In the genomic region with DNA sequence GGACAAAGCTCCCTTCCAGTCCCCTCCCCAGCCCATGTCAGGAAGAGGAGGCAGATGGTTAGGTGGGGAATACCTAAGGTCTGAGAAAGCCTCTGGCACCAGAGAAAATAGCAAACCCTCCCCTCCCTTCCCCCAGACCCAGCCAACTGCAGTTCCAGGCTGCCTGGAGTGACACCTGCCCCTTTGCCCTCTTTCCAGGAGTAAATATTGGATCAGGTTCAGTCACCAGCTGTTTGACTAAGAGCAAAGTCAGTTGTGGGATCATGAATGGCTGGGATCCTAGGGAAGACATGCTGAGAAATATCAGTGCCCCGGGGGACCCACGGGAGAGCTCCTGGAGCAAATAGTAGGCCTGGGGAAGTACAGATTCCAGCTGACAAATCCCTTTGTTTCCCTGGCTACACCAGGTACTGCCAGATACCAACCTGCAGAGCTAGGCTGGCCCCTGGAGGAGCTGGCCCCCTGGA, we compare ENCODE assay signal across 1 cellular context.
A peak's percentile ranks its signal among the peaks of the same experiment; 100 is the strongest.
TF ChIP-seq lines count a peak whose summit lies in the region.

No MANE protein-coding gene starts in this region.

TF ChIP-seq in HepG2, 621 proteins besides CTCF, POLR2A, EP300 and RAD21 (continued from another document and continues in another):
- TF ChIP-seq REST (IDR thresholded peaks at IDR 0.05; ENCODE audit: borderline replicate concordance in 1 of 2, low read depth in 1 of 2, low read length in 2 of 2) (peak in 1 of 2 experiments; percentile 62; a peak in 1 of 4 replicates), ZNF10 (CRISPR knock-in tag; IDR thresholded peaks at IDR 0.05; ENCODE audit: borderline replicate concordance, low read depth) (no peak), SNAPC5 (CRISPR knock-in tag; IDR thresholded peaks at IDR 0.05; ENCODE audit: borderline replicate concordance) (no peak), ZNF232 (CRISPR knock-in tag; IDR thresholded peaks at IDR 0.05; ENCODE audit: borderline replicate concordance) (no peak), KDM5A (IDR thresholded peaks at IDR 0.05; ENCODE audit: borderline replicate concordance, low read length) (no peak), ETV5 (CRISPR knock-in tag; IDR thresholded peaks at IDR 0.05; ENCODE audit: borderline replicate concordance) (peak; percentile 35; the same call in 1 of the 2 replicates), ZNF747 (CRISPR knock-in tag; IDR thresholded peaks at IDR 0.05; ENCODE audit: borderline replicate concordance) (no peak), PATZ1 (CRISPR knock-in tag; IDR thresholded peaks at IDR 0.05) (peak; percentile 77), ARHGAP35 (CRISPR knock-in tag; IDR thresholded peaks at IDR 0.05; ENCODE audit: borderline replicate concordance) (0 out of 2 replicates have a peak, but pooled peaks have one; percentile 19), ZNF446 (CRISPR knock-in tag; IDR thresholded peaks at IDR 0.05) (no peak), GZF1 (CRISPR knock-in tag; IDR thresholded peaks at IDR 0.05) (no peak), PAX8 (CRISPR knock-in tag; IDR thresholded peaks at IDR 0.05; ENCODE audit: borderline replicate concordance) (no peak), ZNF124 (CRISPR knock-in tag; IDR thresholded peaks at IDR 0.05) (no peak), KDM5B (CRISPR knock-in tag; IDR thresholded peaks at IDR 0.05; ENCODE audit: borderline replicate concordance) (no peak), HOXA7 (CRISPR knock-in tag; IDR thresholded peaks at IDR 0.05) (no peak), TBX3 (IDR thresholded peaks at IDR 0.05; ENCODE audit: borderline replicate concordance) (peak; percentile 58; the same call in 1 of the 2 replicates), ZBED4 (CRISPR knock-in tag; IDR thresholded peaks at IDR 0.05; ENCODE audit: borderline replicate concordance) (no peak), SNAI1 (CRISPR knock-in tag; IDR thresholded peaks at IDR 0.05; ENCODE audit: borderline replicate concordance) (no peak), ZNF563 (CRISPR knock-in tag; IDR thresholded peaks at IDR 0.05) (peak; percentile 80; the same call in 1 of the 2 replicates), ZSCAN30 (CRISPR knock-in tag; IDR thresholded peaks at IDR 0.05) (no peak), ZNF816 (CRISPR knock-in tag; IDR thresholded peaks at IDR 0.05; ENCODE audit: borderline replicate concordance) (no peak), ZFY (CRISPR knock-in tag; IDR thresholded peaks at IDR 0.05) (no peak), ZNF292 (CRISPR knock-in tag; IDR thresholded peaks at IDR 0.05; ENCODE audit: borderline replicate concordance, low read depth) (peak; percentile 85; the same call in 1 of the 2 replicates), KDM4B (CRISPR knock-in tag; IDR thresholded peaks at IDR 0.05) (no peak), ATF2 (CRISPR knock-in tag; IDR thresholded peaks at IDR 0.05) (no peak; the same call in 1 of the 2 replicates), SP5 (CRISPR knock-in tag; IDR thresholded peaks at IDR 0.05; ENCODE audit: borderline replicate concordance, low read depth) (peak; percentile 70), ZNF777 (CRISPR knock-in tag; IDR thresholded peaks at IDR 0.05) (no peak), ZNF891 (CRISPR knock-in tag; IDR thresholded peaks at IDR 0.05) (no peak), ZNF580 (CRISPR knock-in tag; IDR thresholded peaks at IDR 0.05; ENCODE audit: borderline replicate concordance, low read depth) (no peak)
- TF ChIP-seq, protein P1, sequence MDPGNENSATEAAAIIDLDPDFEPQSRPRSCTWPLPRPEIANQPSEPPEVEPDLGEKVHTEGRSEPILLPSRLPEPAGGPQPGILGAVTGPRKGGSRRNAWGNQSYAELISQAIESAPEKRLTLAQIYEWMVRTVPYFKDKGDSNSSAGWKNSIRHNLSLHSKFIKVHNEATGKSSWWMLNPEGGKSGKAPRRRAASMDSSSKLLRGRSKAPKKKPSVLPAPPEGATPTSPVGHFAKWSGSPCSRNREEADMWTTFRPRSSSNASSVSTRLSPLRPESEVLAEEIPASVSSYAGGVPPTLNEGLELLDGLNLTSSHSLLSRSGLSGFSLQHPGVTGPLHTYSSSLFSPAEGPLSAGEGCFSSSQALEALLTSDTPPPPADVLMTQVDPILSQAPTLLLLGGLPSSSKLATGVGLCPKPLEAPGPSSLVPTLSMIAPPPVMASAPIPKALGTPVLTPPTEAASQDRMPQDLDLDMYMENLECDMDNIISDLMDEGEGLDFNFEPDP (CRISPR knock-in tag; conservative IDR thresholded peaks at IDR 0.05) = no peak
- TF ChIP-seq, protein P2, sequence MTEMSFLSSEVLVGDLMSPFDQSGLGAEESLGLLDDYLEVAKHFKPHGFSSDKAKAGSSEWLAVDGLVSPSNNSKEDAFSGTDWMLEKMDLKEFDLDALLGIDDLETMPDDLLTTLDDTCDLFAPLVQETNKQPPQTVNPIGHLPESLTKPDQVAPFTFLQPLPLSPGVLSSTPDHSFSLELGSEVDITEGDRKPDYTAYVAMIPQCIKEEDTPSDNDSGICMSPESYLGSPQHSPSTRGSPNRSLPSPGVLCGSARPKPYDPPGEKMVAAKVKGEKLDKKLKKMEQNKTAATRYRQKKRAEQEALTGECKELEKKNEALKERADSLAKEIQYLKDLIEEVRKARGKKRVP (CRISPR knock-in tag; IDR thresholded peaks at IDR 0.05) = no peak
- TF ChIP-seq, protein P3, sequence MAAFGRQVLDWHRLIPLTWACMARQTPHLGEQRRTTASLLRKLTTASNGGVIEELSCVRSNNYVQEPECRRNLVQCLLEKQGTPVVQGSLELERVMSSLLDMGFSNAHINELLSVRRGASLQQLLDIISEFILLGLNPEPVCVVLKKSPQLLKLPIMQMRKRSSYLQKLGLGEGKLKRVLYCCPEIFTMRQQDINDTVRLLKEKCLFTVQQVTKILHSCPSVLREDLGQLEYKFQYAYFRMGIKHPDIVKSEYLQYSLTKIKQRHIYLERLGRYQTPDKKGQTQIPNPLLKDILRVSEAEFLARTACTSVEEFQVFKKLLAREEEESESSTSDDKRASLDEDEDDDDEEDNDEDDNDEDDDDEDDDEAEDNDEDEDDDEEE (CRISPR knock-in tag; IDR thresholded peaks at IDR 0.05) = peak; percentile 73; the same call in 1 of the 2 replicates
- TF ChIP-seq, protein P4, sequence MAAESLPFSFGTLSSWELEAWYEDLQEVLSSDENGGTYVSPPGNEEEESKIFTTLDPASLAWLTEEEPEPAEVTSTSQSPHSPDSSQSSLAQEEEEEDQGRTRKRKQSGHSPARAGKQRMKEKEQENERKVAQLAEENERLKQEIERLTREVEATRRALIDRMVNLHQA (CRISPR knock-in tag; IDR thresholded peaks at IDR 0.05) = no peak
- TF ChIP-seq, protein P5, sequence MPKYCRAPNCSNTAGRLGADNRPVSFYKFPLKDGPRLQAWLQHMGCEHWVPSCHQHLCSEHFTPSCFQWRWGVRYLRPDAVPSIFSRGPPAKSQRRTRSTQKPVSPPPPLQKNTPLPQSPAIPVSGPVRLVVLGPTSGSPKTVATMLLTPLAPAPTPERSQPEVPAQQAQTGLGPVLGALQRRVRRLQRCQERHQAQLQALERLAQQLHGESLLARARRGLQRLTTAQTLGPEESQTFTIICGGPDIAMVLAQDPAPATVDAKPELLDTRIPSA (CRISPR knock-in tag; IDR thresholded peaks at IDR 0.05; ENCODE audit: borderline replicate concordance) = no peak
- TF ChIP-seq, protein P6, sequence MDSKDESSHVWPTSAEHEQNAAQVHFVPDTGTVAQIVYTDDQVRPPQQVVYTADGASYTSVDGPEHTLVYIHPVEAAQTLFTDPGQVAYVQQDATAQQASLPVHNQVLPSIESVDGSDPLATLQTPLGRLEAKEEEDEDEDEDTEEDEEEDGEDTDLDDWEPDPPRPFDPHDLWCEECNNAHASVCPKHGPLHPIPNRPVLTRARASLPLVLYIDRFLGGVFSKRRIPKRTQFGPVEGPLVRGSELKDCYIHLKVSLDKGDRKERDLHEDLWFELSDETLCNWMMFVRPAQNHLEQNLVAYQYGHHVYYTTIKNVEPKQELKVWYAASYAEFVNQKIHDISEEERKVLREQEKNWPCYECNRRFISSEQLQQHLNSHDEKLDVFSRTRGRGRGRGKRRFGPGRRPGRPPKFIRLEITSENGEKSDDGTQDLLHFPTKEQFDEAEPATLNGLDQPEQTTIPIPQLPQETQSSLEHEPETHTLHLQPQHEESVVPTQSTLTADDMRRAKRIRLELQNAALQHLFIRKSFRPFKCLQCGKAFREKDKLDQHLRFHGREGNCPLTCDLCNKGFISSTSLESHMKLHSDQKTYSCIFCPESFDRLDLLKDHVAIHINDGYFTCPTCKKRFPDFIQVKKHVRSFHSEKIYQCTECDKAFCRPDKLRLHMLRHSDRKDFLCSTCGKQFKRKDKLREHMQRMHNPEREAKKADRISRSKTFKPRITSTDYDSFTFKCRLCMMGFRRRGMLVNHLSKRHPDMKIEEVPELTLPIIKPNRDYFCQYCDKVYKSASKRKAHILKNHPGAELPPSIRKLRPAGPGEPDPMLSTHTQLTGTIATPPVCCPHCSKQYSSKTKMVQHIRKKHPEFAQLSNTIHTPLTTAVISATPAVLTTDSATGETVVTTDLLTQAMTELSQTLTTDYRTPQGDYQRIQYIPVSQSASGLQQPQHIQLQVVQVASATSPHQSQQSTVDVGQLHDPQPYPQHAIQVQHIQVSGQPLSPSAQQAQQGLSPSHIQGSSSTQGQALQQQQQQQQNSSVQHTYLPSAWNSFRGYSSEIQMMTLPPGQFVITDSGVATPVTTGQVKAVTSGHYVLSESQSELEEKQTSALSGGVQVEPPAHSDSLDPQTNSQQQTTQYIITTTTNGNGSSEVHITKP (CRISPR knock-in tag; IDR thresholded peaks at IDR 0.05; ENCODE audit: low read depth) = no peak
